In genomic region chr5:68631884-68632283, GRCh38 we compare ENCODE assay signal across 1 cellular context.
TF ChIP-seq lines count a peak whose summit lies in the region.

No MANE protein-coding gene starts in this region.

TF ChIP-seq in H1, 55 proteins besides CTCF, POLR2A, EP300 and RAD21:
- TF ChIP-seq SIX5 (IDR thresholded peaks at IDR 0.05; ENCODE audit: low read depth, low read length), result no peak
- TF ChIP-seq KDM1A (IDR thresholded peaks at IDR 0.05; ENCODE audit: borderline replicate concordance, low read length), result no peak
- no peak for TF ChIP-seq KDM4A (IDR thresholded peaks at IDR 0.05; ENCODE audit: low read depth, low read length, severe bottlenecking)
- no peak for TF ChIP-seq GABPA (IDR thresholded peaks at IDR 0.05; ENCODE audit: borderline replicate concordance, insufficient read depth, low read length)
- no peak for TF ChIP-seq SP2 (IDR thresholded peaks at IDR 0.05; ENCODE audit: low read length)
- TF ChIP-seq CHD1 (IDR thresholded peaks at IDR 0.05; ENCODE audit: low read depth, low read length), result no peak
- TF ChIP-seq PHF8 (conservative IDR thresholded peaks at IDR 0.05; ENCODE audit: low read depth, low read length), result no peak
- TF ChIP-seq RXRA (IDR thresholded peaks at IDR 0.05; ENCODE audit: insufficient read depth, low read depth, low read length), result no peak
- TF ChIP-seq NRF1 (IDR thresholded peaks at IDR 0.05; ENCODE audit: low read depth, low read length), result no peak
- TF ChIP-seq NANOG (IDR thresholded peaks at IDR 0.05; ENCODE audit: insufficient read depth, low read depth, low read length, poor library complexity, severe bottlenecking), result no peak
- TF ChIP-seq SIN3A (conservative IDR thresholded peaks at IDR 0.05 in 1 of 2, IDR thresholded peaks at IDR 0.05 in 1 of 2; ENCODE audit: low read depth in 1 of 2, low read length in 2 of 2), result no peak
- TF ChIP-seq TBP (IDR thresholded peaks at IDR 0.05; ENCODE audit: low read depth, low read length), result no peak
- TF ChIP-seq HDAC2 (IDR thresholded peaks at IDR 0.05; ENCODE audit: borderline replicate concordance in 1 of 2, low read depth in 2 of 2, low read length in 2 of 2), result no peak
- TF ChIP-seq CHD7 (IDR thresholded peaks at IDR 0.05; ENCODE audit: insufficient replicate concordance, low read length), result no peak
- TF ChIP-seq EZH2 (IDR thresholded peaks at IDR 0.05; ENCODE audit: low read depth, low read length, severe bottlenecking), result no peak
- no peak for TF ChIP-seq SP1 (IDR thresholded peaks at IDR 0.05; ENCODE audit: low read depth, low read length)
- no peak for TF ChIP-seq BRCA1 (IDR thresholded peaks at IDR 0.05; ENCODE audit: low read depth, low read length)
- TF ChIP-seq CREB1 (IDR thresholded peaks at IDR 0.05), result no peak
- TF ChIP-seq CEBPB (IDR thresholded peaks at IDR 0.05; ENCODE audit: low read depth, low read length), result no peak
